Comparison of ENCODE assay signal across 8 cellular contexts in the genomic region with DNA sequence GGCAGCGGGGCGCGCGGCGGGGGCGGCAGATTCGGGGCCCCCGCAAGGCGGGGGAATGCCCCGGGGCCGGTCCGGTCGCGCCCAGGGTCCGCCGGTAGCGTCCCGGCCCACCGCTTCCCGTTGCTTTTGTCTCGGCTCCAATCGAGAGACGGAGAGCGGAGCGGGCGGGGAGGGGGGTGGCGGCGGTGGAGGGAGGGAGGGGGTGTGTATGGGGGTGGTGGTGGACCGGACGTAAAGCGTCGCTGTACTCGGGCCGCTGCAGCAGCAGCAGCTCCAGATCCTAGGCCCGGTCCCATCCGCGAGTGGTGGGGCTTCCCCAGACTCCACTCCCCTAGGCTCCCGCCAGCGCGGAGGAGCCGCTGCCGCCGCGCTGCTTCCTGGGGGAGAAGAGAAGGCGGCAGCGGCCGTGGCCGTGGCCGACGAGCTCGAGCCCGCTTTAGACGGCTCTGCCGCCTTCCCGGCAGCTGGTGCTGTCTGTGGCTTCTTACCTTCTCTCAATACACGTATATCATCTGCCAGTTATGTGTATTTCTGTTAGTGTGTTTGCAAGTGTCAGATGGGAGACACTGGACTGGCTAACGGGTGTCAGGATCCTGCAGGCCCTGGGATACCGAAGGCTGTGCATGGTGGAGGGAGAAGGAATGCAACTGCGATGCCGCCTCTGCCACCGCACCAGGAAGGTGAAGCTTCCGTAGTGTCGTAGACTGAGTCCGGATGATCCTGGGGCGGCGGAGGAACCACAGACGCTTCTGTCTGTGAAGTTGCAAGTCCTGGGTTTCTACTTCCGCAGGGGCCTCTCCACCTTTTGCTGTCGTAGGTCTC. TPM values are rescaled to one million over a fixed set of nuclear protein-coding genes. Genes with fewer than 3 reads are reported as not detected.
A peak's percentile ranks its signal among the peaks of the same experiment; 100 is the strongest.
DNase-seq lines count a peak whose midpoint lies in the region; ATAC-seq and TF ChIP-seq lines count a peak whose summit lies in the region.

No MANE protein-coding gene starts in this region.

- no peaks in the 10 kb centered on the region for H3K27me3 Mint-ChIP-seq in activated naive CD4-positive, alpha-beta T cell treated with anti-CD3 and anti-CD28 coated beads, Interleukin-2, amount 10 ng/mL, durations not matched to agents 7 days and 5 days
- no peaks in the 10 kb centered on the region for H3K27me3 Mint-ChIP-seq in osteocyte (ENCODE audit: unreplicated experiment)

- TF ChIP-seq EP300 in Ishikawa (IDR thresholded peaks at IDR 0.05; ENCODE audit: borderline replicate concordance): no peak

- peaks cover 59% of the 10 kb centered on the region for H3K36me3 Mint-ChIP-seq in activated naive CD4-positive, alpha-beta T cell treated with anti-CD3 and anti-CD28 coated beads, Interleukin-2, amount 10 ng/mL, durations not matched to agents 7 days and 5 days
- peaks cover 21% of the 10 kb centered on the region for H3K36me3 Mint-ChIP-seq in osteocyte (ENCODE audit: unreplicated experiment)

- H3K9me3 ChIP-seq in SJSA1 (replicated peaks): no peaks in the 10 kb centered on the region
- H3K9me3 ChIP-seq in thymus (ENCODE audit: control insufficient read depth): no peaks in the 10 kb centered on the region

- H3K4me1 Mint-ChIP-seq in activated naive CD4-positive, alpha-beta T cell treated with anti-CD3 and anti-CD28 coated beads, Interleukin-2, amount 10 ng/mL, durations not matched to agents 7 days and 5 days: peaks cover 69% of the 10 kb centered on the region
- peaks cover 55% of the 10 kb centered on the region for H3K4me1 Mint-ChIP-seq in osteocyte (ENCODE audit: unreplicated experiment)

- H3K27ac ChIP-seq in SJSA1: peak overlapping the region; percentile 98
- H3K27ac ChIP-seq in thymus (ENCODE audit: low read depth): peak overlapping the region; percentile 100

- H3K4me1 ChIP-seq in SJSA1 (replicated peaks) (peaks cover 24% of the 10 kb centered on the region), thymus (ENCODE audit: control insufficient read depth, insufficient read depth, low read length) (peaks cover 5% of the 10 kb centered on the region)

- peak overlapping the region; percentile 100 for H3K27ac Mint-ChIP-seq in activated naive CD4-positive, alpha-beta T cell treated with anti-CD3 and anti-CD28 coated beads, Interleukin-2, amount 10 ng/mL, durations not matched to agents 7 days and 5 days
- peak overlapping the region; percentile 98 for H3K27ac Mint-ChIP-seq in osteocyte (ENCODE audit: unreplicated experiment)

- TF ChIP-seq CTCF in osteocyte (IDR thresholded peaks at IDR 0.05): no peak

- H3K27me3 ChIP-seq in SJSA1 (replicated peaks): no peaks in the 10 kb centered on the region
- H3K27me3 ChIP-seq in thymus (ENCODE audit: control insufficient read depth, insufficient read depth): no peaks in the 10 kb centered on the region

- under 1% methylated on average over 69 of the region's 69 CpGs for WGBS in thymus

- H3K36me3 ChIP-seq in SJSA1 (peaks cover 38% of the 10 kb centered on the region), thymus (ENCODE audit: control insufficient read depth, insufficient read depth) (peaks cover 8% of the 10 kb centered on the region)

- H3K4me3 ChIP-seq in SJSA1 (peak overlapping the region; percentile 93), thymus (ENCODE audit: low read length) (peak overlapping the region; percentile 100)

- H3K4me3 Mint-ChIP-seq in activated naive CD4-positive, alpha-beta T cell treated with anti-CD3 and anti-CD28 coated beads, Interleukin-2, amount 10 ng/mL, durations not matched to agents 7 days and 5 days: peak overlapping the region; percentile 99
- H3K4me3 Mint-ChIP-seq in osteocyte (ENCODE audit: unreplicated experiment): peak overlapping the region; percentile 96

- no peak for TF ChIP-seq RAD21 in Ishikawa (IDR thresholded peaks at IDR 0.05; ENCODE audit: low read depth)

- H3K9me3 Mint-ChIP-seq in activated naive CD4-positive, alpha-beta T cell treated with anti-CD3 and anti-CD28 coated beads, Interleukin-2, amount 10 ng/mL, durations not matched to agents 7 days and 5 days: no peaks in the 10 kb centered on the region
- H3K9me3 Mint-ChIP-seq in osteocyte (ENCODE audit: unreplicated experiment): no peaks in the 10 kb centered on the region

- CTCF ChIA-PET in activated naive CD4-positive, alpha-beta T cell treated with anti-CD3 and anti-CD28 coated beads, Interleukin-2, amount 10 ng/mL, durations not matched to agents 7 days and 5 days (lab: Charles Lee): no interaction called here

- DNase-seq in EL (peak; percentile 71), SJSA1 (ENCODE audit: low read depth in 1 of 2, low spot score in 2 of 2) (peak; percentile 65 to 84), glomerular visceral epithelial cell (ENCODE audit: extremely low spot score) (peak; percentile 65), osteocyte (ENCODE audit: extremely low spot score, unreplicated experiment) (peak; percentile 85)
- peak; percentile 79 for DNase-seq in activated naive CD4-positive, alpha-beta T cell treated with anti-CD3 and anti-CD28 coated beads, Interleukin-2, amount 10 ng/mL, durations not matched to agents 7 days and 5 days

- ATAC-seq in GM21717 (IDR thresholded peaks at IDR 0.05; ENCODE audit: unreplicated experiment): peak; percentile 61

TF ChIP-seq in Ishikawa, 13 proteins besides CTCF, POLR2A, EP300 and RAD21:
- 0 out of 2 replicates have a peak, but pooled peaks have one; percentile 27 for TF ChIP-seq TAF1 (IDR thresholded peaks at IDR 0.05; ENCODE audit: low read depth)
- TF ChIP-seq TEAD4 (IDR thresholded peaks at IDR 0.05): no peak

RNA-seq across cellular contexts. Expression of gene CNOT2, which starts 0.5 kb away (rescaled TPM):
- 83.1 and 88.4 TPM in 2 replicates for total RNA-seq in SJSA1 (2014; rRNA removed; shearing (Covaris generic))
- 60.9 and 73.8 TPM in 2 replicates for total RNA-seq in osteocyte
- polyA plus RNA-seq in thymus: 54.6 TPM

Comparison
In these comparisons a context has a peak if more than half of its experiments do, and no peak if none do; other contexts are left out.
1. Peak in every context shown above with its lines: DNase-seq, ATAC-seq, H3K4me3 ChIP-seq and H3K27ac ChIP-seq.